ENCODE assay signal across 20 cellular contexts in genomic region chr4:176653406-176654220, GRCh38.
DNase-seq lines count a peak whose midpoint lies in the region; FAIRE-seq lines count a peak whose summit lies in the region.
"Had no signal": no experiment of that assay in that cellular context is flagged by ENCODE, and none has a peak within 500 bp of the region (broad histone marks: within the 10 kb centered on the region; RNA-seq: fewer than 3 reads in every experiment).

No MANE protein-coding gene starts in this region.

- H3K4me3 ChIP-seq in mesenchymal stem cell (ENCODE audit: insufficient read depth in 1 of 2, low read depth in 1 of 2, low read length in 2 of 2): no peak overlapping the region
- H3K4me3 ChIP-seq: HAP-1, K562 had no signal

- no peak overlapping the region for H4K8ac ChIP-seq in mesenchymal stem cell (ENCODE audit: low read length)

- H2BK12ac ChIP-seq in mesenchymal stem cell (ENCODE audit: low read length in 2 of 2): no peak overlapping the region

- H3K36me3 ChIP-seq in mesenchymal stem cell (ENCODE audit: control insufficient read depth in 1 of 2, insufficient read depth in 2 of 2, low read depth in 1 of 2, low read length in 2 of 2): no peaks in the 10 kb centered on the region
- H3K36me3 ChIP-seq: HAP-1 had no signal

- no peak overlapping the region for H3K27ac ChIP-seq in mesenchymal stem cell (ENCODE audit: low read length, poor library complexity, severe bottlenecking)
- H3K27ac ChIP-seq: C4-2B had no signal

- H3K9ac ChIP-seq in mesenchymal stem cell (ENCODE audit: low read length): no peak overlapping the region

- no peaks in the 10 kb centered on the region for H3K27me3 ChIP-seq in mesenchymal stem cell (ENCODE audit: control insufficient read depth in 1 of 2, insufficient read depth in 1 of 2, low read length in 2 of 2)

- H2AFZ ChIP-seq in mesenchymal stem cell (ENCODE audit: low read depth, low read length): no peak overlapping the region

- FAIRE-seq in endometrium (lab: Jason Lieb, UNC): peak; percentile 95
- FAIRE-seq: A204.1, K562 had no signal

- H2BK120ac ChIP-seq in mesenchymal stem cell (ENCODE audit: low read depth, low read length): no peak overlapping the region

- H3K4ac ChIP-seq in mesenchymal stem cell (ENCODE audit: low read depth in 1 of 2, low read length in 2 of 2): no peak overlapping the region

- H3K4me1 ChIP-seq in mesenchymal stem cell (ENCODE audit: control insufficient read depth, insufficient read depth, low read depth, low read length): no peaks in the 10 kb centered on the region

- no peaks in the 10 kb centered on the region for H3K79me1 ChIP-seq in mesenchymal stem cell (replicated peaks; ENCODE audit: low read length, poor library complexity, severe bottlenecking)

- no peak overlapping the region for H2BK5ac ChIP-seq in mesenchymal stem cell (ENCODE audit: low read depth, low read length, poor library complexity, severe bottlenecking)

- H3K9me3 ChIP-seq in mesenchymal stem cell (ENCODE audit: control insufficient read depth, low read length): no peaks in the 10 kb centered on the region
- H3K9me3 ChIP-seq: HAP-1 had no signal

- H3K4me2 ChIP-seq in mesenchymal stem cell (ENCODE audit: low read length, poor library complexity, severe bottlenecking): no peak overlapping the region

- in situ Hi-C loops in SK-MEL-5 (cut with HindIII; ENCODE audit: low pct_unique_long_range_greater_than_20kb, low sequenced_read_pairs): no loop called here

- H3K18ac ChIP-seq in mesenchymal stem cell (ENCODE audit: low read depth in 1 of 2, low read length in 2 of 2): no peak overlapping the region

- 91% methylated on average over 1 of the region's 1 CpG for WGBS in mesenchymal stem cell

- H4K91ac ChIP-seq in mesenchymal stem cell (ENCODE audit: low read length): no peak overlapping the region

- H2AK5ac ChIP-seq in mesenchymal stem cell (ENCODE audit: low read length, severe bottlenecking): no peak overlapping the region

- no peak overlapping the region for H3K14ac ChIP-seq in mesenchymal stem cell (ENCODE audit: low read length in 2 of 2)

- H3K23ac ChIP-seq in mesenchymal stem cell (ENCODE audit: low read length in 2 of 2): no peak overlapping the region

- no peak overlapping the region for H2BK15ac ChIP-seq in mesenchymal stem cell (ENCODE audit: low read depth, poor library complexity, severe bottlenecking)

- DNase-seq in GM04504 (ENCODE audit: low read depth): peak; percentile 20
- peak; percentile 84 for DNase-seq in SK-MEL-5 (ENCODE audit: low read depth, low spot score)
- peak; percentile 10 for DNase-seq in mesenchymal stem cell
- no peak for DNase-seq in COR-L47 (lab: John Stamatoyannopoulos, UW)
- DNase-seq in D341Med (ENCODE audit: low spot score): no peak
- DNase-seq in KG1 (lab: John Stamatoyannopoulos, UW): no peak
- DNase-seq in amygdala (lab: John Stamatoyannopoulos, UW): no peak
- DNase-seq: GF-D8; NCI-H1436; NCI-H2029; NCI-H2171; NCI-H446; NCI-H69; NK-92 treated with Interleukin-12 subunit alpha and Interleukin-12 subunit beta, amount 100 ng/mL, for 24 hours; RPMI8226 had no signal

Comparison
In these comparisons a context has a peak if more than half of its experiments do, and no peak if none do; other contexts are left out.
1. DNase-seq: peak in GM04504 (single experiment), SK-MEL-5 (single experiment) and mesenchymal stem cell (single experiment); none in COR-L47 (single experiment), D341Med (single experiment), KG1 (single experiment) and amygdala (0 of 56).